ENCODE assay signal across 9 cellular contexts in genomic region chr2:24122-24521, GRCh38. TPM values are rescaled to one million over a fixed set of nuclear protein-coding genes. Genes with fewer than 3 reads are reported as not detected.
DNase-seq lines count a peak whose midpoint lies in the region; ATAC-seq and TF ChIP-seq lines count a peak whose summit lies in the region.
"Had no signal": no experiment of that assay in that cellular context is flagged by ENCODE, and none has a peak within 500 bp of the region (broad histone marks: within the 10 kb centered on the region; RNA-seq: fewer than 3 reads in every experiment).

No MANE protein-coding gene starts in this region.

- H3K27ac Mint-ChIP-seq in activated T-helper 2 cell treated with anti-CD3 and anti-CD28 coated beads, Interferon-gamma antibody, Interleukin-2, Interleukin-4, amounts not matched to agents 10 μg/mL and 5 μg/mL and 100 μg/mL, durations not matched to agents 14 hours and 24 hours and 36 hours = peak overlapping the region; percentile 43
- no peak overlapping the region for H3K27ac Mint-ChIP-seq in activated CD8-positive, alpha-beta T cell treated with anti-CD3 and anti-CD28 coated beads, Interleukin-2, amount 10 ng/mL, durations not matched to agents 7 days and 5 days

- H3K4me1 ChIP-seq in uterus = no peaks in the 10 kb centered on the region

- peaks cover 10% of the 10 kb centered on the region for H3K36me3 Mint-ChIP-seq in activated T-helper 2 cell treated with anti-CD3 and anti-CD28 coated beads, Interferon-gamma antibody, Interleukin-2, Interleukin-4, amounts not matched to agents 10 μg/mL and 5 μg/mL and 100 μg/mL, durations not matched to agents 14 hours and 24 hours and 36 hours (ENCODE audit: low read depth)
- H3K36me3 Mint-ChIP-seq in activated CD8-positive, alpha-beta T cell treated with anti-CD3 and anti-CD28 coated beads, Interleukin-2, amount 10 ng/mL, durations not matched to agents 7 days and 5 days (ENCODE audit: low read depth) = peaks cover 6% of the 10 kb centered on the region

- H3K9me3 Mint-ChIP-seq in activated T-helper 2 cell treated with anti-CD3 and anti-CD28 coated beads, Interferon-gamma antibody, Interleukin-2, Interleukin-4, amounts not matched to agents 10 μg/mL and 5 μg/mL and 100 μg/mL, durations not matched to agents 14 hours and 24 hours and 36 hours = peaks cover 17% of the 10 kb centered on the region
- H3K9me3 Mint-ChIP-seq in activated CD8-positive, alpha-beta T cell treated with anti-CD3 and anti-CD28 coated beads, Interleukin-2, amount 10 ng/mL, durations not matched to agents 7 days and 5 days (ENCODE audit: insufficient read depth) = no peaks in the 10 kb centered on the region

- CTCF ChIA-PET in activated CD8-positive, alpha-beta T cell treated with anti-CD3 and anti-CD28 coated beads, Interleukin-2, amount 10 ng/mL, durations not matched to agents 7 days and 5 days (lab: Charles Lee) = interaction anchor here (4.6 to 4.7 kb wide), 2 partner anchors 12 to 118 kb away, joined by 14 to 17 read pairs; no protein-coding TSS in a partner anchor

- intact Hi-C loops in activated T-helper 2 cell treated with anti-CD3 and anti-CD28 coated beads, Interferon-gamma antibody, Interleukin-2, Interleukin-4, amounts not matched to agents 10 μg/mL and 5 μg/mL and 100 μg/mL, durations not matched to agents 14 hours and 24 hours and 36 hours (cut with micrococcal nuclease) = no loop called here
- intact Hi-C loops in uterus (cut with DNase I; ENCODE audit: low total_unique reads) = no loop called here

- TF ChIP-seq CTCF in uterus (IDR thresholded peaks at IDR 0.05) = no peak

- no peak overlapping the region for H3K4me3 Mint-ChIP-seq in activated T-helper 2 cell treated with anti-CD3 and anti-CD28 coated beads, Interferon-gamma antibody, Interleukin-2, Interleukin-4, amounts not matched to agents 10 μg/mL and 5 μg/mL and 100 μg/mL, durations not matched to agents 14 hours and 24 hours and 36 hours (ENCODE audit: low read depth)
- H3K4me3 Mint-ChIP-seq in activated CD8-positive, alpha-beta T cell treated with anti-CD3 and anti-CD28 coated beads, Interleukin-2, amount 10 ng/mL, durations not matched to agents 7 days and 5 days = no peak overlapping the region

- peaks cover 41% of the 10 kb centered on the region for H3K4me1 Mint-ChIP-seq in activated T-helper 2 cell treated with anti-CD3 and anti-CD28 coated beads, Interferon-gamma antibody, Interleukin-2, Interleukin-4, amounts not matched to agents 10 μg/mL and 5 μg/mL and 100 μg/mL, durations not matched to agents 14 hours and 24 hours and 36 hours (ENCODE audit: low read depth)
- peaks cover 35% of the 10 kb centered on the region for H3K4me1 Mint-ChIP-seq in activated CD8-positive, alpha-beta T cell treated with anti-CD3 and anti-CD28 coated beads, Interleukin-2, amount 10 ng/mL, durations not matched to agents 7 days and 5 days (ENCODE audit: low read depth)

- peak; percentile 97 for ATAC-seq in GM19438 (IDR thresholded peaks at IDR 0.05; ENCODE audit: low read depth, unreplicated experiment)
- peak; percentile 94 for ATAC-seq in HG03139 (IDR thresholded peaks at IDR 0.05; ENCODE audit: unreplicated experiment)
- no peak for ATAC-seq in HG03039 (IDR thresholded peaks at IDR 0.05; ENCODE audit: unreplicated experiment)
- no peak for ATAC-seq in activated CD8-positive, alpha-beta T cell treated with anti-CD3 and anti-CD28 coated beads, Interleukin-2, amount 10 ng/mL, durations not matched to agents 7 days and 5 days

- H3K27ac ChIP-seq in uterus = no peak overlapping the region

- POLR2A ChIA-PET in activated CD8-positive, alpha-beta T cell treated with anti-CD3 and anti-CD28 coated beads, Interleukin-2, amount 10 ng/mL, durations not matched to agents 7 days and 5 days (lab: Charles Lee) = no interaction called here

- no peaks in the 10 kb centered on the region for H3K36me3 ChIP-seq in uterus

- no peak for TF ChIP-seq POLR2A in uterus (IDR thresholded peaks at IDR 0.05)

- H3K27me3 ChIP-seq in uterus = no peaks in the 10 kb centered on the region

- H3K27me3 Mint-ChIP-seq in activated T-helper 2 cell treated with anti-CD3 and anti-CD28 coated beads, Interferon-gamma antibody, Interleukin-2, Interleukin-4, amounts not matched to agents 10 μg/mL and 5 μg/mL and 100 μg/mL, durations not matched to agents 14 hours and 24 hours and 36 hours (ENCODE audit: low read depth) = no peaks in the 10 kb centered on the region
- H3K27me3 Mint-ChIP-seq in activated CD8-positive, alpha-beta T cell treated with anti-CD3 and anti-CD28 coated beads, Interleukin-2, amount 10 ng/mL, durations not matched to agents 7 days and 5 days (ENCODE audit: low read depth) = peaks cover 7% of the 10 kb centered on the region

- no peak overlapping the region for H3K4me3 ChIP-seq in uterus

- H3K9me3 ChIP-seq in uterus = no peaks in the 10 kb centered on the region

- DNase-seq in DMS53 (lab: John Stamatoyannopoulos, UW) (peak; percentile 71), DMS153 (lab: John Stamatoyannopoulos, UW) (no peak), uterus (no peak)
- DNase-seq in activated T-helper 2 cell treated with anti-CD3 and anti-CD28 coated beads, Interferon-gamma antibody, Interleukin-2, Interleukin-4, amounts not matched to agents 10 μg/mL and 5 μg/mL and 100 μg/mL, durations not matched to agents 14 hours and 24 hours and 36 hours (ENCODE audit: low spot score) = no peak
- no peak for DNase-seq in activated CD8-positive, alpha-beta T cell treated with anti-CD3 and anti-CD28 coated beads, Interleukin-2, amount 10 ng/mL, durations not matched to agents 7 days and 5 days
- DNase-seq: NCI-H2171 treated with DMSO at 0.1 percent for 48 hours had no signal

RNA-seq across cellular contexts. Expression of gene FAM110C, which starts 22.2 kb away (rescaled TPM):
- 5.3 and 5.7 TPM in 2 replicates for total RNA-seq in activated T-helper 2 cell treated with anti-CD3 and anti-CD28 coated beads, Interferon-gamma antibody, Interleukin-2, Interleukin-4, amounts not matched to agents 10 μg/mL and 5 μg/mL and 100 μg/mL, durations not matched to agents 14 hours and 24 hours and 36 hours
- under 1 TPM; 0.08 to 0.16 TPM for total RNA-seq in activated CD8-positive, alpha-beta T cell treated with anti-CD3 and anti-CD28 coated beads, Interleukin-2, amount 10 ng/mL, durations not matched to agents 7 days and 5 days
- total RNA-seq in uterus = 10 to 100 TPM in 2 of 4 donors, 1 to 10 TPM in 1, under 1 TPM in 1; 0.51 to 13.2 (median 8.5) TPM

Comparison
In these comparisons a context has a peak if more than half of its experiments do, and no peak if none do; other contexts are left out.
1. ATAC-seq: peak in GM19438 (single experiment) and HG03139 (single experiment); none in HG03039 (single experiment) and activated CD8-positive, alpha-beta T cell treated with anti-CD3 and anti-CD28 coated beads, Interleukin-2, amount 10 ng/mL, durations not matched to agents 7 days and 5 days (single experiment).